Comparison of ENCODE assay signal across 27 cellular contexts in genomic region chr1:244513493-244513892, GRCh38.
"Had no signal": no experiment of that assay in that cellular context is flagged by ENCODE, and none has a peak within 500 bp of the region (broad histone marks: within the 10 kb centered on the region; RNA-seq: fewer than 3 reads in every experiment).

No MANE protein-coding gene starts in this region.

- H3K27ac Mint-ChIP-seq: stimulated activated effector memory CD8-positive, alpha-beta T cell treated with anti-CD3 and anti-CD28 coated beads, Interleukin-12 subunit alpha, Interleukin-12 subunit beta, amount 100 ng/mL, for 72 hours; stimulated activated memory B cell treated with anti-CD40 and anti-IgM and Interleukin-4, amounts not matched to agents 10 μg/mL and 1 μg/mL and 100 μg/mL, for 72 hours; stimulated activated naive B cell treated with anti-CD40 and anti-IgM and Interleukin-4, amounts not matched to agents 10 μg/mL and 1 μg/mL and 100 μg/mL, for 72 hours; stimulated activated naive CD8-positive, alpha-beta T cell treated with anti-CD3 and anti-CD28 coated beads, Interleukin-15, amount 100 ng/mL, for 72 hours; stimulated activated naive CD8-positive, alpha-beta T cell treated with anti-CD3 and anti-CD28 coated beads, Interleukin-15, Interleukin-2, amounts not matched to agents 100 ng/mL and 50 ng/mL, for 24 hours; type B pancreatic cell had no signal

- H3K4me3 Mint-ChIP-seq: stimulated activated effector memory CD8-positive, alpha-beta T cell treated with anti-CD3 and anti-CD28 coated beads, Interleukin-12 subunit alpha, Interleukin-12 subunit beta, amount 100 ng/mL, for 72 hours; stimulated activated memory B cell treated with anti-CD40 and anti-IgM and Interleukin-4, amounts not matched to agents 10 μg/mL and 1 μg/mL and 100 μg/mL, for 72 hours; stimulated activated naive B cell treated with anti-CD40 and anti-IgM and Interleukin-4, amounts not matched to agents 10 μg/mL and 1 μg/mL and 100 μg/mL, for 72 hours; stimulated activated naive CD8-positive, alpha-beta T cell treated with anti-CD3 and anti-CD28 coated beads, Interleukin-15, amount 100 ng/mL, for 72 hours; stimulated activated naive CD8-positive, alpha-beta T cell treated with anti-CD3 and anti-CD28 coated beads, Interleukin-15, Interleukin-2, amounts not matched to agents 100 ng/mL and 50 ng/mL, for 24 hours; type B pancreatic cell had no signal

- H3K27me3 Mint-ChIP-seq: stimulated activated memory B cell treated with anti-CD40 and anti-IgM and Interleukin-4, amounts not matched to agents 10 μg/mL and 1 μg/mL and 100 μg/mL, for 72 hours; stimulated activated naive B cell treated with anti-CD40 and anti-IgM and Interleukin-4, amounts not matched to agents 10 μg/mL and 1 μg/mL and 100 μg/mL, for 72 hours; stimulated activated naive CD8-positive, alpha-beta T cell treated with anti-CD3 and anti-CD28 coated beads, Interleukin-15, amount 100 ng/mL, for 72 hours; stimulated activated naive CD8-positive, alpha-beta T cell treated with anti-CD3 and anti-CD28 coated beads, Interleukin-15, Interleukin-2, amounts not matched to agents 100 ng/mL and 50 ng/mL, for 24 hours; type B pancreatic cell had no signal

- DNase-seq: stimulated activated CD4-positive, alpha-beta T cell treated with anti-CD3 and anti-CD28 coated beads, Interleukin-2, amount 100 ng/mL, for 48 hours; stimulated activated CD4-positive, alpha-beta T cell treated with anti-CD3 and anti-CD28 coated beads, Interleukin-4, amount 100 ng/mL, for 1 hour; stimulated activated CD4-positive, alpha-beta T cell treated with anti-CD3 and anti-CD28 coated beads, Interleukin-4, amount 100 ng/mL, for 24 hours; stimulated activated CD4-positive, alpha-beta T cell treated with anti-CD3 and anti-CD28 coated beads, Interleukin-4, amount 100 ng/mL, for 4 hours; stimulated activated CD8-positive, alpha-beta memory T cell treated with anti-CD3 and anti-CD28 coated beads, Interleukin-4, amount 100 ng/mL, for 48 hours; stimulated activated naive B cell treated with anti-CD40 and anti-IgM and Interleukin-4, amounts not matched to agents 10 μg/mL and 1 μg/mL and 100 μg/mL, for 72 hours; stimulated activated naive CD4-positive, alpha-beta T cell; stimulated activated naive CD4-positive, alpha-beta T cell treated with Interleukin-2 at 50 U/mL for 16 hours; stimulated activated naive CD8-positive, alpha-beta T cell treated with anti-CD3 and anti-CD28 coated beads, Interleukin-15, amount 100 ng/mL, for 72 hours; stimulated activated naive CD8-positive, alpha-beta T cell treated with anti-CD3 and anti-CD28 coated beads, Interleukin-15, Interleukin-2, amounts not matched to agents 100 U/mL and 50 U/mL, for 24 hours; stomach; substantia nigra; testis; thyroid gland; tibial artery; transverse colon; trophoblast cell; uterus had no signal

- H3K36me3 ChIP-seq: suprapubic skin, thoracic aorta, thyroid gland, transverse colon, upper lobe of left lung, uterus, vagina had no signal

- H3K4me3 ChIP-seq: stomach, suprapubic skin, testis, thoracic aorta, thyroid gland, tibial artery, tibial nerve, transverse colon, upper lobe of left lung, uterus, vagina had no signal

- H3K27ac ChIP-seq: stomach, suprapubic skin, testis, thoracic aorta, thyroid gland, tibial artery, tibial nerve, transverse colon, upper lobe of left lung, uterus, vagina had no signal

- H3K36me3 Mint-ChIP-seq: stimulated activated effector memory CD8-positive, alpha-beta T cell treated with anti-CD3 and anti-CD28 coated beads, Interleukin-12 subunit alpha, Interleukin-12 subunit beta, amount 100 ng/mL, for 72 hours; type B pancreatic cell had no signal

- ATAC-seq: stimulated activated effector memory CD8-positive, alpha-beta T cell treated with anti-CD3 and anti-CD28 coated beads, Interleukin-12 subunit alpha, Interleukin-12 subunit beta, amount 100 ng/mL, for 72 hours; stimulated activated memory B cell treated with anti-CD40 and anti-IgM and Interleukin-4, amounts not matched to agents 10 μg/mL and 1 μg/mL and 100 μg/mL, for 72 hours; stimulated activated naive B cell treated with anti-CD40 and anti-IgM and Interleukin-4, amounts not matched to agents 10 μg/mL and 1 μg/mL and 100 μg/mL, for 72 hours; stimulated activated naive CD8-positive, alpha-beta T cell treated with anti-CD3 and anti-CD28 coated beads, Interleukin-15, amount 100 ng/mL, for 72 hours; stimulated activated naive CD8-positive, alpha-beta T cell treated with anti-CD3 and anti-CD28 coated beads, Interleukin-15, Interleukin-2, amounts not matched to agents 100 U/mL and 50 U/mL, for 24 hours had no signal

- H3K9me3 ChIP-seq: suprapubic skin, testis, thyroid gland, vagina had no signal

- H3K4me1 Mint-ChIP-seq: stimulated activated effector memory CD8-positive, alpha-beta T cell treated with anti-CD3 and anti-CD28 coated beads, Interleukin-12 subunit alpha, Interleukin-12 subunit beta, amount 100 ng/mL, for 72 hours; stimulated activated memory B cell treated with anti-CD40 and anti-IgM and Interleukin-4, amounts not matched to agents 10 μg/mL and 1 μg/mL and 100 μg/mL, for 72 hours; stimulated activated naive B cell treated with anti-CD40 and anti-IgM and Interleukin-4, amounts not matched to agents 10 μg/mL and 1 μg/mL and 100 μg/mL, for 72 hours; stimulated activated naive CD8-positive, alpha-beta T cell treated with anti-CD3 and anti-CD28 coated beads, Interleukin-15, amount 100 ng/mL, for 72 hours had no signal

- H3K4me1 ChIP-seq: stomach, suprapubic skin, testis, thyroid gland, tibial artery, tibial nerve, transverse colon, upper lobe of left lung, uterus, vagina had no signal

- H3K27me3 ChIP-seq: stomach, suprapubic skin, testis, thyroid gland, tibial artery, tibial nerve, transverse colon, upper lobe of left lung, uterus, vagina had no signal
